9 cellular contexts compared by ENCODE assay signal in genomic region chr22:38271101-38271500, GRCh38. TPM values are rescaled to one million over a fixed set of nuclear protein-coding genes. Genes with fewer than 3 reads are reported as not detected.
DNase-seq lines count a peak whose midpoint lies in the region; ATAC-seq, FAIRE-seq and TF ChIP-seq lines count a peak whose summit lies in the region.
"Had no signal": no experiment of that assay in that cellular context is flagged by ENCODE, and none has a peak within 500 bp of the region (broad histone marks: within the 10 kb centered on the region; RNA-seq: fewer than 3 reads in every experiment).

No MANE protein-coding gene starts in this region.

- H3K36me3 ChIP-seq in heart left ventricle (peaks cover 0 to 4% (median 0%) of the 10 kb centered on the region in 9 donors), GM12878 (ENCODE audit: control insufficient read depth in 2 of 2, insufficient read depth in 2 of 2, low read length in 1 of 2) (no peaks in the 10 kb centered on the region; a peak in 1 of 4 replicates), mesodermal cell (ENCODE audit: control insufficient read depth, insufficient read depth, low read length) (peaks cover 26% of the 10 kb centered on the region), upper lobe of left lung (peaks cover 0 to 6% (median 0%) of the 10 kb centered on the region in 4 donors)

- FAIRE-seq in GM12878 (lab: Jason Lieb, UNC): no peak

- WGBS in heart left ventricle, 4 donors: 66 to 80% (median 74%) methylated on average over 7 of the region's 7 CpGs
- WGBS in GM12878 (ENCODE audit: insufficient coverage, insufficient replicate concordance, low lambda C conversion rate, missing lambda C conversion rate): 76% methylated on average over 7 of the region's 7 CpGs
- WGBS in mesodermal cell (ENCODE audit: insufficient coverage in 2 of 2), 2 experiments: 97 to 98% methylated on average over 3 to 7 of the region's 7 CpGs
- WGBS in upper lobe of left lung, 2 donors: 81 to 91% methylated on average over 6 to 7 of the region's 7 CpGs

- RAD21 ChIA-PET in GM12878 (lab: Charles Lee; ENCODE audit: unreplicated experiment): no interaction called here

- BruUV-seq in GM12878 (replicated peaks; lab: Mats Ljungman, UMichigan): TSS peak; percentile 65

- no peak overlapping the region for H3K9ac ChIP-seq in GM12878 (ENCODE audit: control insufficient read depth, insufficient read depth, low read length)

- POLR2A ChIA-PET in GM12878 (lab: Charles Lee): interaction anchor here (1.1 kb wide), 1 partner anchor 10 kb away, joined by 3 read pairs; no protein-coding TSS in a partner anchor

- no peaks in the 10 kb centered on the region for H3K27me3 ChIP-seq in heart left ventricle
- no peaks in the 10 kb centered on the region for H3K27me3 ChIP-seq in GM12878 (replicated peaks in 1 of 2; ENCODE audit: control insufficient read depth in 2 of 2, insufficient read depth in 2 of 2, low read length in 1 of 2)
- H3K27me3 ChIP-seq in upper lobe of left lung: no peaks in the 10 kb centered on the region

- H2AFZ ChIP-seq in GM12878 (ENCODE audit: control insufficient read depth, low read depth, low read length): no peak overlapping the region

- TF ChIP-seq CTCF in heart left ventricle (IDR thresholded peaks at IDR 0.05) (no peak), GM12878 (IDR thresholded peaks at IDR 0.05 in 2 of 3, conservative IDR thresholded peaks at IDR 0.05 in 1 of 3; ENCODE audit: control insufficient read depth in 2 of 3, extremely low read depth in 1 of 3, insufficient read depth in 1 of 3, low read depth in 3 of 3, low read length in 3 of 3) (no peak), upper lobe of left lung (IDR thresholded peaks at IDR 0.05) (no peak)

- no peak for TF ChIP-seq RAD21 in GM12878 (IDR thresholded peaks at IDR 0.05; ENCODE audit: insufficient read depth, low read depth, low read length)

- intact Hi-C loops in heart left ventricle (cut with DNase I): loop anchor here in 9 of 10 donors (5.0 kb wide), 4 partner anchors 36 to 69 kb away; partner anchors contain the start of genes CSNK1E (in 3 of the 9) and MAFF (in 1 of the 9)
- intact Hi-C loops in Right ventricle myocardium inferior (cut with DNase I): loop anchor here (5.0 kb wide), 1 partner anchor 89 kb away; the partner anchor contains the start of gene PLA2G6
- intact Hi-C loops in GM12878 (cut with micrococcal nuclease; ENCODE audit: unreplicated experiment): no loop called here

- ATAC-seq in heart left ventricle: no peak
- ATAC-seq in Right ventricle myocardium inferior: no peak
- no peak for ATAC-seq in GM12878
- ATAC-seq in upper lobe of left lung (ENCODE audit: low FRiP score in 2 of 2): no peak
- no peak for ATAC-seq in GM18520 (IDR thresholded peaks at IDR 0.05; ENCODE audit: unreplicated experiment)
- no peak for ATAC-seq in GM21717 (IDR thresholded peaks at IDR 0.05; ENCODE audit: unreplicated experiment)

- no peaks in the 10 kb centered on the region for H3K9me3 ChIP-seq in heart left ventricle
- H3K9me3 ChIP-seq in GM12878 (replicated peaks; ENCODE audit: control insufficient read depth, insufficient read depth, low read length): no peaks in the 10 kb centered on the region
- H3K9me3 ChIP-seq in mesodermal cell (ENCODE audit: control insufficient read depth, low read length): no peaks in the 10 kb centered on the region
- no peaks in the 10 kb centered on the region for H3K9me3 ChIP-seq in upper lobe of left lung

- DNase-seq in heart left ventricle (no peak), Right ventricle myocardium inferior (ENCODE audit: missing footprints) (no peak), GM12878 (ENCODE audit: low read depth, low spot score) (no peak), upper lobe of left lung (no peak), GM03348 (ENCODE audit: low spot score) (no peak)
- DNase-seq: NCI-H1694 treated with DMSO at 0.1 percent for 48 hours had no signal

- TF ChIP-seq POLR2A in heart left ventricle (IDR thresholded peaks at IDR 0.05) (no peak), GM12878 (IDR thresholded peaks at IDR 0.05; ENCODE audit: low read depth, low read length) (no peak), upper lobe of left lung (IDR thresholded peaks at IDR 0.05) (no peak)

- peaks cover 10 to 71% (median 59%) of the 10 kb centered on the region in 12 donors for H3K4me1 ChIP-seq in heart left ventricle
- H3K4me1 ChIP-seq in GM12878 (ENCODE audit: control insufficient read depth, insufficient read depth, low read length): peaks cover 21% of the 10 kb centered on the region
- H3K4me1 ChIP-seq in mesodermal cell (ENCODE audit: control insufficient read depth, insufficient read depth, low read length, poor library complexity, severe bottlenecking): peaks cover 43% of the 10 kb centered on the region
- peaks cover 56 to 68% (median 57%) of the 10 kb centered on the region in 4 donors for H3K4me1 ChIP-seq in upper lobe of left lung

- in situ Hi-C loops in GM12878 (cut with MboI): no loop called here

- TF ChIP-seq EP300 in GM12878 (IDR thresholded peaks at IDR 0.05; ENCODE audit: borderline replicate concordance in 1 of 2, control insufficient read depth in 1 of 2, low read depth in 2 of 2, low read length in 2 of 2) (no peak), upper lobe of left lung (IDR thresholded peaks at IDR 0.05) (no peak)

- SMC1A ChIA-PET in GM12878 (lab: Charles Lee; ENCODE audit: uncharacterized antibody, unreplicated experiment): interaction anchor here (0.7 to 1.6 kb wide), 4 partner anchors 10 to 41 kb away, joined by 3 to 4 read pairs (median 4); no protein-coding TSS in a partner anchor

- H3K4me3 ChIP-seq in heart left ventricle (peak overlapping the region in 9 of 12 donors; percentile 14 to 100 (median 94)), GM12878 (no peak overlapping the region), mesodermal cell (ENCODE audit: extremely low read depth, insufficient read depth, low read length, poor library complexity, severe bottlenecking) (peak overlapping the region; percentile 11), upper lobe of left lung (peak overlapping the region in 1 of 4 donors; percentile 98)

- no peak overlapping the region for H3K4me2 ChIP-seq in GM12878 (ENCODE audit: control insufficient read depth, insufficient read depth)

- CTCF ChIA-PET in GM12878 (lab: Yijun Ruan, JAX): interaction anchor here (4.2 kb wide), 1 partner anchor 10 kb away, joined by 26 read pairs; no protein-coding TSS in a partner anchor

- no peaks in the 10 kb centered on the region for H4K20me1 ChIP-seq in GM12878 (ENCODE audit: control insufficient read depth, insufficient read depth)

- H3K27ac ChIP-seq in heart left ventricle (peak overlapping the region; percentile 26 to 99 (median 96)), GM12878 (ENCODE audit: control insufficient read depth, insufficient read depth) (no peak overlapping the region), mesodermal cell (ENCODE audit: low read depth, low read length, severe bottlenecking) (peak overlapping the region; percentile 50), upper lobe of left lung (peak overlapping the region; percentile 30 to 96 (median 74))

- H3K79me2 ChIP-seq in GM12878 (ENCODE audit: control insufficient read depth, insufficient read depth, low read length): peaks cover 13% of the 10 kb centered on the region

RNA-seq across cellular contexts. Expression of gene TMEM184B, which starts 1.7 kb away (rescaled TPM):
- total RNA-seq in heart left ventricle (100 to 1,000 TPM in 1 of 9 donors, 10 to 100 TPM in 8; 37.6 to 103 (median 47.0) TPM), Right ventricle myocardium inferior (43.1 TPM), GM12878 (2014; rRNA removed) (4.7 and 5.8 TPM in 2 replicates), GM12878 (2014; rRNA removed; fragmentation: Illumina TruSeq; extraction: Trizol) (4.2 and 5.0 TPM in 2 replicates), GM12878 (2021) (19.5 and 22.4 TPM in 2 replicates), upper lobe of left lung (100 to 1,000 TPM in 1 of 6 donors, 10 to 100 TPM in 5; 47.5 to 141 (median 72.1) TPM)
- polyA plus RNA-seq in heart left ventricle (10 to 100 TPM; 19.5 to 54.4 TPM), GM12878 (2011; rRNA removed) (2.0 and 3.6 TPM in 2 replicates), GM12878 (2014; fragmentation: Illumina TruSeq; extraction: Trizol) (9.8 and 10.0 TPM in 2 replicates), GM12878 (2014; fragmentation: Nextera tagmentation; extraction: Ambion mirVana) (1 to 10 TPM in 1 of 2 experiments, under 1 TPM in 1; 0.56 to 1.0 TPM), GM12878 (2014; rRNA removed) (14.7 and 15.7 TPM in 2 replicates), GM12878 (2016; fragmentation: Nextera tagmentation; extraction: Ambion mirVana) (10 to 100 TPM; 16.1 to 17.1 TPM)
- 13.7 and 14.0 TPM in 2 replicates for total RNA-seq in GM12878 (2013; cell fraction: nucleolus; rRNA removed)
- polyA plus RNA-seq in GM12878 (2011; ENCODE audit: low read depth): 4.2 TPM
- polyA plus RNA-seq in GM12878 (2011; cell fraction: cytosol; rRNA removed): 4.5 and 5.4 TPM in 2 replicates
- polyA plus RNA-seq in GM12878 (2011; cell fraction: nucleus; rRNA removed): 9.4 and 12.5 TPM in 2 replicates
- 10.0 and 10.7 TPM in 2 replicates for polyA plus RNA-seq in GM12878 (2012)
- 5.0 and 5.3 TPM in 2 replicates for polyA minus RNA-seq in GM12878 (2011; rRNA and poly(A)+ RNA removed)
- 3.6 and 4.7 TPM in 2 replicates for polyA minus RNA-seq in GM12878 (2011; cell fraction: cytosol; rRNA and poly(A)+ RNA removed)
- polyA minus RNA-seq in GM12878 (2011; cell fraction: nucleus; rRNA and poly(A)+ RNA removed): 2.9 and 4.6 TPM in 2 replicates
- polyA plus RNA-seq in mesodermal cell (2013, experiment 1 of 2): 68.7 TPM
- polyA plus RNA-seq in mesodermal cell (2013, experiment 2 of 2): 53.5 TPM

RNA-seq across cellular contexts. Expression of gene CSNK1E, which starts 46.1 kb away (rescaled TPM):
- 100 to 1,000 TPM in 1 of 9 donors, 10 to 100 TPM in 8; 59.7 to 117 (median 72.6) TPM for total RNA-seq in heart left ventricle
- polyA plus RNA-seq in heart left ventricle: 100 to 1,000 TPM in 1 of 2 donors, 10 to 100 TPM in 1; 64.8 to 125 TPM
- total RNA-seq in Right ventricle myocardium inferior: 55.4 TPM
- total RNA-seq in GM12878 (2013; cell fraction: nucleolus; rRNA removed): 185 TPM in 2 replicates
- 78.7 and 88.5 TPM in 2 replicates for total RNA-seq in GM12878 (2014; rRNA removed)
- total RNA-seq in GM12878 (2014; rRNA removed; fragmentation: Illumina TruSeq; extraction: Trizol): 48.3 and 51.6 TPM in 2 replicates
- total RNA-seq in GM12878 (2021): 89.9 and 98.8 TPM in 2 replicates
- polyA plus RNA-seq in GM12878 (2011; ENCODE audit: low read depth): 28.7 TPM
- polyA plus RNA-seq in GM12878 (2011; rRNA removed): 47.6 and 79.5 TPM in 2 replicates
- polyA plus RNA-seq in GM12878 (2011; cell fraction: cytosol; rRNA removed): 90.3 and 119 TPM in 2 replicates
- polyA plus RNA-seq in GM12878 (2011; cell fraction: nucleus; rRNA removed): 145 and 172 TPM in 2 replicates
- 56.9 and 63.0 TPM in 2 replicates for polyA plus RNA-seq in GM12878 (2012)
- polyA plus RNA-seq in GM12878 (2014; fragmentation: Illumina TruSeq; extraction: Trizol): 52.4 and 78.3 TPM in 2 replicates
- polyA plus RNA-seq in GM12878 (2014; fragmentation: Nextera tagmentation; extraction: Ambion mirVana): 10 to 100 TPM in 1 of 2 experiments, 1 to 10 TPM in 1; 5.9 to 12.6 TPM
- 103 and 107 TPM in 2 replicates for polyA plus RNA-seq in GM12878 (2014; rRNA removed)
- 10 to 100 TPM; 17.3 to 18.5 TPM for polyA plus RNA-seq in GM12878 (2016; fragmentation: Nextera tagmentation; extraction: Ambion mirVana)
- polyA minus RNA-seq in GM12878 (2011; rRNA and poly(A)+ RNA removed): 56.9 and 94.5 TPM in 2 replicates
- polyA minus RNA-seq in GM12878 (2011; cell fraction: cytosol; rRNA and poly(A)+ RNA removed): 34.5 and 38.5 TPM in 2 replicates
- polyA minus RNA-seq in GM12878 (2011; cell fraction: nucleus; rRNA and poly(A)+ RNA removed): 28.9 and 42.1 TPM in 2 replicates
- polyA plus RNA-seq in mesodermal cell (2013, experiment 1 of 2): 129 TPM
- polyA plus RNA-seq in mesodermal cell (2013, experiment 2 of 2): 114 TPM
- 100 to 1,000 TPM in 5 of 6 donors, 10 to 100 TPM in 1; 94.1 to 345 (median 123) TPM for total RNA-seq in upper lobe of left lung
